In genomic region chr10:4837551-4837950, GRCh38 we compare ENCODE assay signal across 18 cellular contexts. TPM values are rescaled to one million over a fixed set of nuclear protein-coding genes. Genes with fewer than 3 reads are reported as not detected.
"Had no signal": no experiment of that assay in that cellular context is flagged by ENCODE, and none has a peak within 500 bp of the region (broad histone marks: within the 10 kb centered on the region; RNA-seq: fewer than 3 reads in every experiment).

No MANE protein-coding gene starts in this region.

- ATAC-seq: K562 had no signal

- H3K4me3 ChIP-seq: K562 had no signal

- DNase-seq: Kasumi-1, MM.1S, NCI-H1092 treated with DMSO at 0.1 percent for 48 hours, NCI-H1436, NCI-H187, NCI-H2029, NCI-H2081 treated with DMSO at 0.1 percent for 48 hours, NCI-H345, NCI-H446 treated with DMSO at 0.1 percent for 48 hours, NCI-H510A treated with DMSO at 0.1 percent for 48 hours, NCI-H526, NCI-H82, SHP77 had no signal

- H3K9ac ChIP-seq: KMS-11 had no signal

- H3K4me2 ChIP-seq: KMS-11 had no signal

- H3K27ac ChIP-seq: HL-60, KMS-11, RWPE1 had no signal

- H3K9me3 Mint-ChIP-seq: IgD-negative memory B cell had no signal

- H3K4me3 Mint-ChIP-seq: IgD-negative memory B cell had no signal

RNA-seq across cellular contexts. Expression of gene AKR1E2, which starts 11.5 kb away (rescaled TPM):
- polyA plus RNA-seq: IgD-negative memory B cell had no signal
